ENCODE assay signal across 21 cellular contexts in genomic region chr1:158688343-158688742, GRCh38. TPM values are rescaled to one million over a fixed set of nuclear protein-coding genes. Genes with fewer than 3 reads are reported as not detected.
"Had no signal": no experiment of that assay in that cellular context is flagged by ENCODE, and none has a peak within 500 bp of the region (broad histone marks: within the 10 kb centered on the region; RNA-seq: fewer than 3 reads in every experiment).

No MANE protein-coding gene starts in this region.

RNA-seq across cellular contexts. Expression of gene SPTA1, which starts 1.8 kb away (rescaled TPM):
- total RNA-seq: activated naive CD4-positive, alpha-beta T cell treated with anti-CD3 and anti-CD28 coated beads for 36 hours; activated naive CD8-positive, alpha-beta T cell treated with anti-CD3 and anti-CD28 coated beads for 36 hours; activated naive CD8-positive, alpha-beta T cell treated with anti-CD3 and anti-CD28 coated beads, Interleukin-2, amount 10 ng/mL, durations not matched to agents 7 days and 5 days; activated T-cell treated with anti-CD3 and anti-CD28 coated beads, Interleukin-2, amount 50 U/mL, for 72 hours; activated T-helper 1 cell treated with anti-CD3 and anti-CD28 coated beads, Interleukin-12 subunit alpha, Interleukin-12 subunit beta, Interleukin-2, Interleukin-4 antibody, amounts not matched to agents 30 ng/mL and 10 ng/mL and 1 ng/mL, durations not matched to agents 14 hours and 24 hours and 36 hours; ascending aorta; body of pancreas; bronchial epithelial cell; chondrocyte had no signal
- polyA plus RNA-seq: aorta had no signal

RNA-seq across cellular contexts. Expression of gene OR6K2, which starts 12.1 kb away (rescaled TPM):
- total RNA-seq: activated naive CD4-positive, alpha-beta T cell treated with anti-CD3 and anti-CD28 coated beads for 36 hours; activated naive CD4-positive, alpha-beta T cell treated with anti-CD3 and anti-CD28 coated beads, Interleukin-2, amount 50 U/mL, for 72 hours; activated naive CD8-positive, alpha-beta T cell treated with anti-CD3 and anti-CD28 coated beads for 36 hours; activated naive CD8-positive, alpha-beta T cell treated with anti-CD3 and anti-CD28 coated beads, Interleukin-2, amount 10 ng/mL, durations not matched to agents 7 days and 5 days; activated T-cell treated with anti-CD3 and anti-CD28 coated beads, Interleukin-2, amount 50 U/mL, for 4 hours; activated T-cell treated with anti-CD3 and anti-CD28 coated beads, Interleukin-2, amount 50 U/mL, for 72 hours; activated T-helper 1 cell treated with anti-CD3 and anti-CD28 coated beads, Interleukin-12 subunit alpha, Interleukin-12 subunit beta, Interleukin-2, Interleukin-4 antibody, amounts not matched to agents 30 ng/mL and 10 ng/mL and 1 ng/mL, durations not matched to agents 14 hours and 24 hours and 36 hours; activated T-helper 17 cell treated with anti-CD3 and anti-CD28 coated beads, Interleukin-2, amount 50 U/mL, for 72 hours; activated T-helper 2 cell treated with anti-CD3 and anti-CD28 coated beads, Interferon-gamma antibody, Interleukin-2, Interleukin-4, amounts not matched to agents 10 μg/mL and 5 μg/mL and 100 μg/mL, durations not matched to agents 14 hours and 24 hours and 36 hours; adrenal gland; aorta; ascending aorta; astrocyte; body of pancreas; breast epithelium; bronchial epithelial cell; cardiac muscle cell; cardiac septum; cerebellum; chondrocyte had no signal
- polyA plus RNA-seq: adipose tissue, adrenal gland, aorta, cardiac muscle cell had no signal

RNA-seq across cellular contexts. Expression of gene OR6K3, which starts 32.2 kb away (rescaled TPM):
- total RNA-seq: activated naive CD4-positive, alpha-beta T cell treated with anti-CD3 and anti-CD28 coated beads for 36 hours; activated naive CD4-positive, alpha-beta T cell treated with anti-CD3 and anti-CD28 coated beads, Interleukin-2, amount 50 U/mL, for 72 hours; activated naive CD8-positive, alpha-beta T cell treated with anti-CD3 and anti-CD28 coated beads for 36 hours; activated naive CD8-positive, alpha-beta T cell treated with anti-CD3 and anti-CD28 coated beads, Interleukin-2, amount 10 ng/mL, durations not matched to agents 7 days and 5 days; activated T-cell treated with anti-CD3 and anti-CD28 coated beads, Interleukin-2, amount 50 U/mL, for 4 hours; activated T-cell treated with anti-CD3 and anti-CD28 coated beads, Interleukin-2, amount 50 U/mL, for 72 hours; activated T-helper 1 cell treated with anti-CD3 and anti-CD28 coated beads, Interleukin-12 subunit alpha, Interleukin-12 subunit beta, Interleukin-2, Interleukin-4 antibody, amounts not matched to agents 30 ng/mL and 10 ng/mL and 1 ng/mL, durations not matched to agents 14 hours and 24 hours and 36 hours; activated T-helper 17 cell treated with anti-CD3 and anti-CD28 coated beads, Interleukin-2, amount 50 U/mL, for 72 hours; activated T-helper 2 cell treated with anti-CD3 and anti-CD28 coated beads, Interferon-gamma antibody, Interleukin-2, Interleukin-4, amounts not matched to agents 10 μg/mL and 5 μg/mL and 100 μg/mL, durations not matched to agents 14 hours and 24 hours and 36 hours; adrenal gland; aorta; ascending aorta; astrocyte; body of pancreas; breast epithelium; bronchial epithelial cell; cardiac muscle cell; cardiac septum; cerebellum; chondrocyte had no signal
- polyA plus RNA-seq: adipose tissue, aorta, cardiac muscle cell had no signal
